Comparison of ENCODE assay signal across 20 cellular contexts in genomic region chr12:185197-185955, GRCh38. TPM values are rescaled to one million over a fixed set of nuclear protein-coding genes. Genes with fewer than 3 reads are reported as not detected.
A peak's percentile ranks its signal among the peaks of the same experiment; 100 is the strongest.
DNase-seq lines count a peak whose midpoint lies in the region; ATAC-seq and TF ChIP-seq lines count a peak whose summit lies in the region.
"Had no signal": no experiment of that assay in that cellular context is flagged by ENCODE, and none has a peak within 500 bp of the region (broad histone marks: within the 10 kb centered on the region; RNA-seq: fewer than 3 reads in every experiment).

No MANE protein-coding gene starts in this region.

- intact Hi-C loops in Right ventricle myocardium inferior (cut with DNase I) (loop anchor here (5.0 kb wide), 1 partner anchor 78 kb away; no protein-coding TSS in a partner anchor), left ventricle myocardium superior (cut with micrococcal nuclease) (no loop called here), lower lobe of right lung (cut with DNase I) (no loop called here)

- 87 to 90% methylated on average over 13 to 18 of the region's 18 CpGs for WGBS in endodermal cell (ENCODE audit: insufficient coverage in 1 of 2, insufficient read length in 1 of 2), 2 experiments

- H3K27me3 Mint-ChIP-seq in endodermal cell (ENCODE audit: insufficient read depth), result peaks cover 56% of the 10 kb centered on the region

- DNase-seq in Right ventricle myocardium inferior (ENCODE audit: missing footprints), result peak; percentile 33
- no peak for DNase-seq in left ventricle myocardium superior
- DNase-seq in WERI-Rb-1, result peak; percentile 59
- DNase-seq in lower lobe of right lung, result peak; percentile 35
- no peak for DNase-seq in stimulated activated effector memory CD8-positive, alpha-beta T cell treated with anti-CD3 and anti-CD28 coated beads, Interleukin-12 subunit alpha, Interleukin-12 subunit beta, amount 100 ng/mL, for 72 hours (ENCODE audit: low spot score in 2 of 2)
- no peak for DNase-seq in endodermal cell
- DNase-seq in activated CD4-positive, CD25-positive, alpha-beta regulatory T cell (lab: John Stamatoyannopoulos, UW), result no peak
- DNase-seq: AML-193, COR-L47, DMS79, MG63, NCI-H1092, NCI-H146, NCI-H446, NCI-H774, PC-9 had no signal

- H3K27ac Mint-ChIP-seq in stimulated activated effector memory CD8-positive, alpha-beta T cell treated with anti-CD3 and anti-CD28 coated beads, Interleukin-12 subunit alpha, Interleukin-12 subunit beta, amount 100 ng/mL, for 72 hours, result no peak overlapping the region
- H3K27ac Mint-ChIP-seq in endodermal cell, result no peak overlapping the region

- no peak overlapping the region for H3K9ac ChIP-seq in endodermal cell (ENCODE audit: extremely low read depth, low read length, poor library complexity, severe bottlenecking)

- H3K9me3 ChIP-seq in WERI-Rb-1 (ENCODE audit: severe bottlenecking) (no peaks in the 10 kb centered on the region), lower lobe of right lung (no peaks in the 10 kb centered on the region), endodermal cell (ENCODE audit: control insufficient read depth, low read length) (no peaks in the 10 kb centered on the region)
- H3K9me3 ChIP-seq: HAP-1, MG63, SJSA1 had no signal

- no peak for ATAC-seq in Right ventricle myocardium inferior
- ATAC-seq in left ventricle myocardium superior, result no peak
- no peak for ATAC-seq in lower lobe of right lung
- ATAC-seq in stimulated activated effector memory CD8-positive, alpha-beta T cell treated with anti-CD3 and anti-CD28 coated beads, Interleukin-12 subunit alpha, Interleukin-12 subunit beta, amount 100 ng/mL, for 72 hours, result peak; percentile 17
- ATAC-seq in HG03354 (IDR thresholded peaks at IDR 0.05; ENCODE audit: poor library complexity, severe bottlenecking, unreplicated experiment), result no peak

- H3K9me3 Mint-ChIP-seq in stimulated activated effector memory CD8-positive, alpha-beta T cell treated with anti-CD3 and anti-CD28 coated beads, Interleukin-12 subunit alpha, Interleukin-12 subunit beta, amount 100 ng/mL, for 72 hours, result no peaks in the 10 kb centered on the region
- H3K9me3 Mint-ChIP-seq in endodermal cell, result peaks cover 7% of the 10 kb centered on the region

- H3K4me3 ChIP-seq in WERI-Rb-1 (ENCODE audit: low read depth, low read length) (no peak overlapping the region), lower lobe of right lung (no peak overlapping the region), endodermal cell (ENCODE audit: low read length) (no peak overlapping the region)
- H3K4me3 ChIP-seq: HAP-1, MG63, PC-9, SJSA1 had no signal

- H3K36me3 Mint-ChIP-seq in stimulated activated effector memory CD8-positive, alpha-beta T cell treated with anti-CD3 and anti-CD28 coated beads, Interleukin-12 subunit alpha, Interleukin-12 subunit beta, amount 100 ng/mL, for 72 hours, result no peaks in the 10 kb centered on the region
- no peaks in the 10 kb centered on the region for H3K36me3 Mint-ChIP-seq in endodermal cell (ENCODE audit: low read depth)
- H3K36me3 Mint-ChIP-seq: CD14-positive monocyte had no signal

- H3K4me1 Mint-ChIP-seq in stimulated activated effector memory CD8-positive, alpha-beta T cell treated with anti-CD3 and anti-CD28 coated beads, Interleukin-12 subunit alpha, Interleukin-12 subunit beta, amount 100 ng/mL, for 72 hours, result peaks cover 9% of the 10 kb centered on the region
- no peaks in the 10 kb centered on the region for H3K4me1 Mint-ChIP-seq in endodermal cell

- H3K4me3 Mint-ChIP-seq in stimulated activated effector memory CD8-positive, alpha-beta T cell treated with anti-CD3 and anti-CD28 coated beads, Interleukin-12 subunit alpha, Interleukin-12 subunit beta, amount 100 ng/mL, for 72 hours, result no peak overlapping the region
- no peak overlapping the region for H3K4me3 Mint-ChIP-seq in endodermal cell

- peaks cover 14% of the 10 kb centered on the region for H3K4me1 ChIP-seq in lower lobe of right lung
- H3K4me1 ChIP-seq in endodermal cell (ENCODE audit: control insufficient read depth, insufficient read depth, low read length), result no peaks in the 10 kb centered on the region

- H3K27me3 ChIP-seq in WERI-Rb-1 (ENCODE audit: insufficient read depth, low read depth, severe bottlenecking) (no peaks in the 10 kb centered on the region), lower lobe of right lung (ENCODE audit: low read depth) (no peaks in the 10 kb centered on the region), endodermal cell (ENCODE audit: control insufficient read depth, insufficient read depth, low read length, poor library complexity, severe bottlenecking) (peaks cover 18% of the 10 kb centered on the region)
- H3K27me3 ChIP-seq: MG63 had no signal

- peak overlapping the region; percentile 63 for H3K27ac ChIP-seq in WERI-Rb-1
- no peak overlapping the region for H3K27ac ChIP-seq in lower lobe of right lung
- H3K27ac ChIP-seq in endodermal cell (ENCODE audit: low read depth, low read length), result no peak overlapping the region
- H3K27ac ChIP-seq: PC-9, SJSA1 had no signal

- TF ChIP-seq CTCF in WERI-Rb-1 (IDR thresholded peaks at IDR 0.05; ENCODE audit: low read depth, low read length) (no peak), lower lobe of right lung (IDR thresholded peaks at IDR 0.05) (no peak), endodermal cell (conservative IDR thresholded peaks at IDR 0.05) (no peak)

- no peaks in the 10 kb centered on the region for H3K36me3 ChIP-seq in WERI-Rb-1
- no peaks in the 10 kb centered on the region for H3K36me3 ChIP-seq in lower lobe of right lung
- no peaks in the 10 kb centered on the region for H3K36me3 ChIP-seq in endodermal cell (ENCODE audit: control insufficient read depth, insufficient read depth, low read length)
- H3K36me3 ChIP-seq: HAP-1, MG63, SJSA1 had no signal

RNA-seq across cellular contexts. Expression of gene SLC6A12, which starts 28.6 kb away (rescaled TPM):
- total RNA-seq in Right ventricle myocardium inferior (0.68 TPM), left ventricle myocardium superior (1.2 TPM), lower lobe of right lung (14.2 TPM), endodermal cell (1 to 10 TPM in 1 of 2 donors, under 1 TPM in 1; 0.58 to 1.3 TPM)
- 0.43 TPM for polyA plus RNA-seq in endodermal cell (2013, experiment 1 of 2)
- polyA plus RNA-seq in endodermal cell (2013, experiment 2 of 2), result not detected
- total RNA-seq: PC-9, SJSA1 had no signal

Comparison
In these comparisons a context has a peak if more than half of its experiments do, and no peak if none do; other contexts are left out.
1. DNase-seq: peak in Right ventricle myocardium inferior (single experiment), WERI-Rb-1 (single experiment) and lower lobe of right lung (single experiment); none in left ventricle myocardium superior (single experiment), stimulated activated effector memory CD8-positive, alpha-beta T cell treated with anti-CD3 and anti-CD28 coated beads, Interleukin-12 subunit alpha, Interleukin-12 subunit beta, amount 100 ng/mL, for 72 hours (0 of 2), endodermal cell (single experiment) and activated CD4-positive, CD25-positive, alpha-beta regulatory T cell (0 of 4).